ENCODE assay signal across 23 cellular contexts in the genomic region with DNA sequence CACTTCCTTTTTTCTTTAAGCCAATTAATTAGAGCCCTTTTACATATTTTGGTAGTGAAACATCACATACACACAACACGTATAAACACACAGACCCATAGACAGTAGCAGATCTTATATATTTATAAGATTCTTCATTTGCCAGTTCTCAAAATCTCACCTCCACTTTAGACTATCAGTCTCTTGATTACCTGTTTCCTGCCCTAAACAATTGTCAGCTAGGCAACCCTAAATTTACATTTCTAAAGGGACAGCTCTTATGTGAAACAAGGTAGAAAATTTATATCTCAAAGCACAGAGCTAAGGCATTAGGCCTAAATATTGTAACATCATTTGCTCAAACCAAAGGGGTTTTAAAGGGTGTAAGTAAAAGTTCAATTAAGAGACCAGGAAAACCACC. TPM values are rescaled to one million over a fixed set of nuclear protein-coding genes. Genes with fewer than 3 reads are reported as not detected.
DNase-seq lines count a peak whose midpoint lies in the region; ATAC-seq and TF ChIP-seq lines count a peak whose summit lies in the region.
"Had no signal": no experiment of that assay in that cellular context is flagged by ENCODE, and none has a peak within 500 bp of the region (broad histone marks: within the 10 kb centered on the region; RNA-seq: fewer than 3 reads in every experiment).

No MANE protein-coding gene starts in this region.

- TF ChIP-seq CTCF in GM23338 (conservative IDR thresholded peaks at IDR 0.05; ENCODE audit: low read depth in 2 of 2) (no peak), WTC11 (IDR thresholded peaks at IDR 0.05) (no peak)

- H3K9me3 Mint-ChIP-seq in GM23338 (peaks cover 32% of the 10 kb centered on the region), WTC11 (peaks cover 29% of the 10 kb centered on the region)

- H3K27ac ChIP-seq in GM23338 (ENCODE audit: low read depth) (no peak overlapping the region), iPS-18a (ENCODE audit: low read length) (peak overlapping the region; percentile 17)
- H3K27ac ChIP-seq: BLaER1 had no signal

- H3K4me3 Mint-ChIP-seq in GM23338 (no peak overlapping the region), WTC11 (peak overlapping the region; percentile 41; the same call in 1 of the 2 replicates)
- H3K4me3 Mint-ChIP-seq: CD14-positive monocyte; CD4-positive, alpha-beta memory T cell; CD4-positive, CD25-positive, alpha-beta regulatory T cell; CD8-positive, alpha-beta memory T cell had no signal

- peak; percentile 27; the same call in 2 of the 3 replicates for ATAC-seq in GM23338
- peak; percentile 52 for ATAC-seq in WTC11
- no peak for ATAC-seq in GM18517 (IDR thresholded peaks at IDR 0.05; ENCODE audit: unreplicated experiment)
- ATAC-seq: GM12878 had no signal

- no peaks in the 10 kb centered on the region for H4K20me1 ChIP-seq in GM23338 (replicated peaks; ENCODE audit: insufficient read depth)
- H4K20me1 ChIP-seq: BLaER1 had no signal

- no peak overlapping the region for H2AFZ ChIP-seq in GM23338

- CTCF ChIA-PET in WTC11 (lab: Charles Lee): interaction anchor here (0.9 to 2.1 kb wide), 3 partner anchors 17 to 301 kb away, joined by 3 to 11 read pairs (median 6); no protein-coding TSS in a partner anchor

- peaks cover 3% of the 10 kb centered on the region for H3K27me3 Mint-ChIP-seq in GM23338 (ENCODE audit: insufficient read depth, low read depth, poor library complexity)
- no peaks in the 10 kb centered on the region; the same call in 1 of the 2 replicates for H3K27me3 Mint-ChIP-seq in WTC11 (ENCODE audit: low read depth)
- H3K27me3 Mint-ChIP-seq: CD4-positive, alpha-beta memory T cell; CD4-positive, CD25-positive, alpha-beta regulatory T cell; CD8-positive, alpha-beta memory T cell had no signal

- no peaks in the 10 kb centered on the region for H3K27me3 ChIP-seq in GM23338 (ENCODE audit: insufficient read depth)
- no peaks in the 10 kb centered on the region for H3K27me3 ChIP-seq in iPS-18a (ENCODE audit: control insufficient read depth, insufficient read depth, low read length)
- H3K27me3 ChIP-seq: BE2C, BLaER1 had no signal

- peaks cover 23% of the 10 kb centered on the region for H3K4me1 ChIP-seq in GM23338 (ENCODE audit: insufficient read depth)
- H3K4me1 ChIP-seq in iPS-18a (ENCODE audit: control insufficient read depth, low read depth, low read length): peaks cover 14% of the 10 kb centered on the region
- H3K4me1 ChIP-seq: BE2C, BLaER1 had no signal

- H3K4me3 ChIP-seq in GM23338 (0 out of 2 replicates have a peak overlapping the region, but pooled peaks have one; percentile 6), iPS-18a (ENCODE audit: low read length) (no peak overlapping the region)
- H3K4me3 ChIP-seq: BLaER1, GM12878 had no signal

- peak; percentile 48 for DNase-seq in GM23338 (ENCODE audit: low spot score)
- no peak for DNase-seq in WTC11 (ENCODE audit: low spot score)
- no peak for DNase-seq in inferior parietal cortex (ENCODE audit: extremely low spot score)
- DNase-seq: 8988T; ACHN; BE2C; C1 segment of cervical spinal cord; CD4-positive, alpha-beta memory T cell; CD4-positive, CD25-positive, alpha-beta regulatory T cell; CD8-positive, alpha-beta memory T cell; COR-L47; DMS 273 treated with DMSO at 0.1 percent for 48 hours; DMS153; DMS53; DMS79; DND-41; EL; GDM1 had no signal

- no peak overlapping the region for H3K9ac ChIP-seq in iPS-18a (ENCODE audit: low read length)
- H3K9ac ChIP-seq: BLaER1 had no signal

- H3K79me2 ChIP-seq in GM23338 (replicated peaks; ENCODE audit: insufficient read depth): no peaks in the 10 kb centered on the region

- no peaks in the 10 kb centered on the region for H3K9me2 ChIP-seq in GM23338 (ENCODE audit: insufficient read depth)

- H3K27ac Mint-ChIP-seq in GM23338 (peak overlapping the region; percentile 83; the same call in 1 of the 2 replicates), WTC11 (no peak overlapping the region)
- H3K27ac Mint-ChIP-seq: CD14-positive monocyte; CD4-positive, CD25-positive, alpha-beta regulatory T cell; CD8-positive, alpha-beta memory T cell had no signal

- H3K4me1 Mint-ChIP-seq in GM23338: peaks cover 28% of the 10 kb centered on the region
- peaks cover 41% of the 10 kb centered on the region for H3K4me1 Mint-ChIP-seq in WTC11
- H3K4me1 Mint-ChIP-seq: CD14-positive monocyte; CD4-positive, alpha-beta memory T cell; CD8-positive, alpha-beta memory T cell had no signal

- H3K9me3 ChIP-seq in iPS-18a (ENCODE audit: control insufficient read depth, low read depth, low read length): peaks cover 3% of the 10 kb centered on the region
- H3K9me3 ChIP-seq: BE2C had no signal

- no peaks in the 10 kb centered on the region for H3F3A ChIP-seq in GM23338 (replicated peaks; ENCODE audit: low read depth)

- POLR2A ChIA-PET in WTC11 (lab: Charles Lee): no interaction called here

- peak overlapping the region; percentile 30 for H3K4me2 ChIP-seq in GM23338
- H3K4me2 ChIP-seq: BLaER1 had no signal

- H3K36me3 ChIP-seq in GM23338 (ENCODE audit: insufficient read depth): peaks cover 2% of the 10 kb centered on the region; the same call in 1 of the 2 replicates
- H3K36me3 ChIP-seq in iPS-18a (ENCODE audit: control insufficient read depth, low read depth, low read length): no peaks in the 10 kb centered on the region
- H3K36me3 ChIP-seq: BE2C had no signal

- peaks cover 31% of the 10 kb centered on the region for H3K36me3 Mint-ChIP-seq in GM23338 (ENCODE audit: low read depth)
- H3K36me3 Mint-ChIP-seq in WTC11: peaks cover 26% of the 10 kb centered on the region

TF ChIP-seq in GM23338, 12 proteins besides CTCF, POLR2A, EP300 and RAD21:
- TF ChIP-seq NANOG (IDR thresholded peaks at IDR 0.05; ENCODE audit: borderline replicate concordance) (peak; percentile 54; the same call in 1 of the 2 replicates), ZNF114 (CRISPR knock-in tag; IDR thresholded peaks at IDR 0.05) (no peak)

TF ChIP-seq in WTC11, 78 proteins besides CTCF, POLR2A, EP300 and RAD21:
- TF ChIP-seq CREM (CRISPR knock-in tag; IDR thresholded peaks at IDR 0.05) (no peak), TP53 (CRISPR knock-in tag; IDR thresholded peaks at IDR 0.05) (no peak), NFE2L1 (CRISPR knock-in tag; IDR thresholded peaks at IDR 0.05) (no peak), MXD4 (CRISPR knock-in tag; IDR thresholded peaks at IDR 0.05; ENCODE audit: borderline replicate concordance) (no peak), ZNF512 (CRISPR knock-in tag; IDR thresholded peaks at IDR 0.05; ENCODE audit: borderline replicate concordance) (no peak), ZNF671 (CRISPR knock-in tag; IDR thresholded peaks at IDR 0.05) (no peak), CDX4 (CRISPR knock-in tag; IDR thresholded peaks at IDR 0.05; ENCODE audit: borderline replicate concordance) (no peak), FOXP1 (CRISPR knock-in tag; IDR thresholded peaks at IDR 0.05; ENCODE audit: borderline replicate concordance) (no peak), ZBTB21 (CRISPR knock-in tag; IDR thresholded peaks at IDR 0.05; ENCODE audit: borderline replicate concordance) (no peak), USF2 (CRISPR knock-in tag; IDR thresholded peaks at IDR 0.05) (no peak)

RNA-seq across cellular contexts. Expression of gene SETMAR, which starts 28.9 kb away (rescaled TPM):
- total RNA-seq in GM23338 (2014; rRNA removed; shearing (Covaris generic)): 14.6 and 19.8 TPM in 2 replicates
- 11.2 and 12.9 TPM in 2 replicates for polyA plus RNA-seq in GM23338 (2016; fragmentation: Nextera tagmentation; extraction: Ambion mirVana)
- 11.6 to 15.0 TPM (median 14.7 TPM) in 3 replicates for total RNA-seq in WTC11 (2021)
